8 cellular contexts compared by ENCODE assay signal in genomic region chr2:73925853-73926492, GRCh38. TPM values are rescaled to one million over a fixed set of nuclear protein-coding genes. Genes with fewer than 3 reads are reported as not detected.
DNase-seq lines count a peak whose midpoint lies in the region; ATAC-seq, FAIRE-seq and TF ChIP-seq lines count a peak whose summit lies in the region.

No MANE protein-coding gene starts in this region.

- DNase-seq in A549 (ENCODE audit: low read depth in 1 of 2, low spot score in 1 of 2) (peak in 1 of 2 experiments; percentile 36), HL-60 (ENCODE audit: low read depth in 1 of 2, low spot score in 1 of 2) (no peak), ascending aorta (ENCODE audit: low spot score in 2 of 2) (no peak), mesenchymal stem cell (no peak), NCI-H1048 (lab: John Stamatoyannopoulos, UW) (no peak), EL (no peak), cerebellar cortex (ENCODE audit: low spot score) (no peak)
- DNase-seq in stimulated activated CD8-positive, alpha-beta memory T cell treated with anti-CD3 and anti-CD28 coated beads, Interleukin-4, amount 100 ng/mL, for 48 hours: no peak

- TF ChIP-seq POLR2A in A549 (IDR thresholded peaks at IDR 0.05; ENCODE audit: low read length): no peak

- H2AFZ ChIP-seq in mesenchymal stem cell (ENCODE audit: low read depth, low read length): no peak overlapping the region

- H3K23ac ChIP-seq in mesenchymal stem cell (ENCODE audit: low read length in 2 of 2): no peak overlapping the region

- CTCF ChIA-PET in A549 (lab: Yijun Ruan, JAX): interaction anchor here (0.7 to 1.4 kb wide), 2 partner anchors 12 to 33 kb away, joined by 3 to 4 read pairs; no protein-coding TSS in a partner anchor

- intact Hi-C loops in ascending aorta (cut with DNase I): loop anchor here (1.0 to 10.0 kb wide), 9 partner anchors 55 to 691 kb away; partner anchors contain the start of genes BOLA3, CCT7, PRADC1 and STAMBP

- no peak for ATAC-seq in A549

- no peak overlapping the region for H3K18ac ChIP-seq in mesenchymal stem cell (ENCODE audit: low read depth in 1 of 2, low read length in 2 of 2)

- no peaks in the 10 kb centered on the region for H3K27me3 ChIP-seq in HL-60 (ENCODE audit: insufficient read depth, poor library complexity, severe bottlenecking)
- no peaks in the 10 kb centered on the region for H3K27me3 ChIP-seq in ascending aorta
- peaks cover 0 to 23% of the 10 kb centered on the region in 2 experiments for H3K27me3 ChIP-seq in mesenchymal stem cell (ENCODE audit: control insufficient read depth in 1 of 2, insufficient read depth in 1 of 2, low read length in 2 of 2)

- no peak for TF ChIP-seq EP300 in A549 (IDR thresholded peaks at IDR 0.05)

- no peak overlapping the region for H2BK120ac ChIP-seq in mesenchymal stem cell (ENCODE audit: low read depth, low read length)

- peak overlapping the region; percentile 88 for H4K8ac ChIP-seq in mesenchymal stem cell (ENCODE audit: low read length)

- peaks cover 34% of the 10 kb centered on the region for H3K4me1 ChIP-seq in A549
- H3K4me1 ChIP-seq in ascending aorta: peaks cover 3 to 25% of the 10 kb centered on the region in 2 donors
- peaks cover 7% of the 10 kb centered on the region for H3K4me1 ChIP-seq in mesenchymal stem cell (ENCODE audit: control insufficient read depth, insufficient read depth, low read depth, low read length)

- POLR2A ChIA-PET in A549 (lab: Yijun Ruan, JAX): no interaction called here

- H2BK5ac ChIP-seq in mesenchymal stem cell (ENCODE audit: low read depth, low read length, poor library complexity, severe bottlenecking): no peak overlapping the region

- no peaks in the 10 kb centered on the region for H3K9me3 ChIP-seq in A549
- no peaks in the 10 kb centered on the region for H3K9me3 ChIP-seq in ascending aorta
- no peaks in the 10 kb centered on the region for H3K9me3 ChIP-seq in mesenchymal stem cell (ENCODE audit: control insufficient read depth, low read length)

- H3K4me3 ChIP-seq in A549: peak overlapping the region; percentile 67
- no peak overlapping the region for H3K4me3 ChIP-seq in HL-60 (replicated peaks; ENCODE audit: insufficient read depth, low read length)
- peak overlapping the region; percentile 76 to 83 for H3K4me3 ChIP-seq in ascending aorta
- H3K4me3 ChIP-seq in mesenchymal stem cell (ENCODE audit: insufficient read depth in 1 of 2, low read depth in 1 of 2, low read length in 2 of 2): peak overlapping the region in 1 of 2 experiments; percentile 95

- TF ChIP-seq RAD21 in A549 (conservative IDR thresholded peaks at IDR 0.05 in 1 of 2, IDR thresholded peaks at IDR 0.05 in 1 of 2): no peak

- H3K4me2 ChIP-seq in A549: peak overlapping the region; percentile 76
- H3K4me2 ChIP-seq in mesenchymal stem cell (ENCODE audit: low read length, poor library complexity, severe bottlenecking): no peak overlapping the region

- H2BK12ac ChIP-seq in mesenchymal stem cell (ENCODE audit: low read length in 2 of 2): peak overlapping the region in 1 of 2 experiments; percentile 12

- peaks cover 0 to 2% of the 10 kb centered on the region in 2 donors for H3K36me3 ChIP-seq in ascending aorta
- peaks cover 2 to 4% of the 10 kb centered on the region in 2 experiments for H3K36me3 ChIP-seq in mesenchymal stem cell (ENCODE audit: control insufficient read depth in 1 of 2, insufficient read depth in 2 of 2, low read depth in 1 of 2, low read length in 2 of 2)

- H3K79me1 ChIP-seq in mesenchymal stem cell (replicated peaks; ENCODE audit: low read length, poor library complexity, severe bottlenecking): peaks cover 2% of the 10 kb centered on the region

- H3K14ac ChIP-seq in mesenchymal stem cell (ENCODE audit: low read length in 2 of 2): no peak overlapping the region

- H2BK15ac ChIP-seq in mesenchymal stem cell (ENCODE audit: low read depth, poor library complexity, severe bottlenecking): no peak overlapping the region

- peak overlapping the region in 1 of 2 experiments; percentile 32 for H3K4ac ChIP-seq in mesenchymal stem cell (ENCODE audit: low read depth in 1 of 2, low read length in 2 of 2)

- WGBS in A549 (ENCODE audit: missing lambda C conversion rate): 53% methylated on average over 13 of the region's 13 CpGs
- 97% methylated on average over 10 of the region's 13 CpGs for WGBS in mesenchymal stem cell

- peak overlapping the region; percentile 40 for H2AK5ac ChIP-seq in mesenchymal stem cell (ENCODE audit: low read length, severe bottlenecking)

- FAIRE-seq in A549 (lab: Jason Lieb, UNC): no peak

- peak overlapping the region; percentile 39 for H4K91ac ChIP-seq in mesenchymal stem cell (ENCODE audit: low read length)

- peak overlapping the region; percentile 86 to 93 for H3K27ac ChIP-seq in A549
- H3K27ac ChIP-seq in HL-60 (replicated peaks): peak overlapping the region; percentile 88
- peak overlapping the region; percentile 25 to 97 for H3K27ac ChIP-seq in ascending aorta
- no peak overlapping the region for H3K27ac ChIP-seq in mesenchymal stem cell (ENCODE audit: low read length, poor library complexity, severe bottlenecking)

- peak overlapping the region; percentile 100 for H3K9ac ChIP-seq in mesenchymal stem cell (ENCODE audit: low read length)

- TF ChIP-seq CTCF in A549 (IDR thresholded peaks at IDR 0.05): no peak
- TF ChIP-seq CTCF in HL-60 (IDR thresholded peaks at IDR 0.05; ENCODE audit: insufficient read depth, low read length): no peak
- TF ChIP-seq CTCF in ascending aorta (IDR thresholded peaks at IDR 0.05): no peak

TF ChIP-seq in A549, 52 proteins besides CTCF, POLR2A, EP300 and RAD21 (continues in another document):
- TF ChIP-seq KDM1A (IDR thresholded peaks at IDR 0.05; ENCODE audit: low read depth) (no peak), EHF (CRISPR knock-in tag; IDR thresholded peaks at IDR 0.05) (no peak), HEYL (CRISPR knock-in tag; IDR thresholded peaks at IDR 0.05) (no peak), ZFP36 (IDR thresholded peaks at IDR 0.05; ENCODE audit: borderline replicate concordance, partially characterized antibody) (no peak), MYC (IDR thresholded peaks at IDR 0.05; ENCODE audit: borderline replicate concordance, low read length) (no peak), RFX5 (IDR thresholded peaks at IDR 0.05) (no peak), SMC3 (IDR thresholded peaks at IDR 0.05) (no peak), RARB (CRISPR knock-in tag; IDR thresholded peaks at IDR 0.05) (no peak), TP53 (CRISPR knock-in tag; IDR thresholded peaks at IDR 0.05) (no peak), KDM5A (IDR thresholded peaks at IDR 0.05) (no peak), PHF8 (IDR thresholded peaks at IDR 0.05; ENCODE audit: borderline replicate concordance, low read depth) (no peak), HOXB13 (CRISPR knock-in tag; IDR thresholded peaks at IDR 0.05; ENCODE audit: low read depth) (no peak), EHMT2 (IDR thresholded peaks at IDR 0.05; ENCODE audit: low read depth) (no peak), POLR2AphosphoS2 (conservative IDR thresholded peaks at IDR 0.05; ENCODE audit: low read length) (no peak), GATA3 (IDR thresholded peaks at IDR 0.05; ENCODE audit: borderline replicate concordance) (no peak)

RNA-seq across cellular contexts. Expression of gene DGUOK, which starts 0.7 kb away (rescaled TPM):
- polyA plus RNA-seq in A549 (2011; rRNA removed) (145 and 185 TPM in 2 replicates), A549 (2017; fragmentation: RNase III; extraction: RNeasy Plus Mini Kit Qiagen cat#74134 plus additional on column Dnase treatment) (128 to 131 TPM (median 129 TPM) in 3 replicates)
- 151 and 179 TPM in 2 replicates for polyA plus RNA-seq in A549 (2012; cell fraction: cytosol; rRNA removed)
- 66.6 and 72.0 TPM in 2 replicates for polyA plus RNA-seq in A549 (2012; cell fraction: nucleus; rRNA removed)
- polyA minus RNA-seq in A549 (2011; rRNA and poly(A)+ RNA removed): 43.1 and 44.4 TPM in 2 replicates
- total RNA-seq in ascending aorta: 79.7 TPM
- polyA plus RNA-seq in mesenchymal stem cell (2013, experiment 1 of 2): 115 TPM
- polyA plus RNA-seq in mesenchymal stem cell (2013, experiment 2 of 2): 112 TPM

RNA-seq across cellular contexts. Expression of gene ACTG2, which starts 33.2 kb away (rescaled TPM):
- 0.04 and 0.07 TPM in 2 replicates for polyA plus RNA-seq in A549 (2011; rRNA removed)
- polyA plus RNA-seq in A549 (2012; cell fraction: cytosol; rRNA removed): 0.34 and 0.36 TPM in 2 replicates
- 0.26 and 0.48 TPM in 2 replicates for polyA plus RNA-seq in A549 (2012; cell fraction: nucleus; rRNA removed)
- 0.26 to 0.51 TPM (median 0.33 TPM) in 3 replicates for polyA plus RNA-seq in A549 (2017; fragmentation: RNase III; extraction: RNeasy Plus Mini Kit Qiagen cat#74134 plus additional on column Dnase treatment)
- polyA minus RNA-seq in A549 (2011; rRNA and poly(A)+ RNA removed): 0.21 and 1.4 TPM in 2 replicates
- total RNA-seq in ascending aorta: 134 TPM
- 101 TPM for polyA plus RNA-seq in mesenchymal stem cell (2013, experiment 1 of 2)
- polyA plus RNA-seq in mesenchymal stem cell (2013, experiment 2 of 2): 99.5 TPM

RNA-seq across cellular contexts. Expression of gene TET3, which starts 58.7 kb away (rescaled TPM):
- 6.1 and 7.5 TPM in 2 replicates for polyA plus RNA-seq in A549 (2011; rRNA removed)
- polyA plus RNA-seq in A549 (2012; cell fraction: cytosol; rRNA removed): 3.0 and 3.6 TPM in 2 replicates
- polyA plus RNA-seq in A549 (2012; cell fraction: nucleus; rRNA removed): 9.1 and 9.5 TPM in 2 replicates
- 4.5 to 5.2 TPM (median 4.6 TPM) in 3 replicates for polyA plus RNA-seq in A549 (2017; fragmentation: RNase III; extraction: RNeasy Plus Mini Kit Qiagen cat#74134 plus additional on column Dnase treatment)
- polyA minus RNA-seq in A549 (2011; rRNA and poly(A)+ RNA removed): 7.8 and 10.6 TPM in 2 replicates
- total RNA-seq in ascending aorta: 22.7 TPM
- 3.7 TPM for polyA plus RNA-seq in mesenchymal stem cell (2013, experiment 1 of 2)
- 3.4 TPM for polyA plus RNA-seq in mesenchymal stem cell (2013, experiment 2 of 2)
